ENCODE assay signal across 8 cellular contexts in genomic region chr6:99434702-99435530, GRCh38. TPM values are rescaled to one million over a fixed set of nuclear protein-coding genes. Genes with fewer than 3 reads are reported as not detected.
DNase-seq lines count a peak whose midpoint lies in the region; ATAC-seq and TF ChIP-seq lines count a peak whose summit lies in the region.

No MANE protein-coding gene starts in this region.

- no peak overlapping the region for H3K9ac ChIP-seq in mesendoderm (ENCODE audit: low read length)

- peak; percentile 61 for TF ChIP-seq CTCF in choroid plexus epithelial cell (conservative IDR thresholded peaks at IDR 0.05; ENCODE audit: low read depth, low read length)

- H3K4me1 ChIP-seq in mesendoderm (ENCODE audit: control insufficient read depth, low read depth, low read length) = no peaks in the 10 kb centered on the region

- peaks cover 2% of the 10 kb centered on the region for H3K36me3 ChIP-seq in mesendoderm (ENCODE audit: control insufficient read depth, insufficient read depth, low read length)

- peaks cover 3% of the 10 kb centered on the region for H3K36me3 Mint-ChIP-seq in activated CD8-positive, alpha-beta memory T cell treated with anti-CD3 and anti-CD28 coated beads, Interleukin-2, amount 10 ng/mL, durations not matched to agents 7 days and 5 days

- no peaks in the 10 kb centered on the region for H3K79me1 ChIP-seq in mesendoderm (ENCODE audit: low read length)

- no peak for DNase-seq in activated CD8-positive, alpha-beta memory T cell treated with anti-CD3 and anti-CD28 coated beads, Interleukin-2, amount 10 ng/mL, durations not matched to agents 7 days and 5 days
- no peak for DNase-seq in activated CD8-positive, alpha-beta memory T cell treated with anti-CD3 and anti-CD28 coated beads for 24 hours
- DNase-seq in NCI-H2171 (lab: John Stamatoyannopoulos, UW) (peak; percentile 12), choroid plexus epithelial cell (ENCODE audit: low read depth) (peak; percentile 65), mesendoderm (peak; percentile 13), NCI-H1930 (lab: John Stamatoyannopoulos, UW) (no peak)
- no peak for DNase-seq in stimulated activated CD4-positive, alpha-beta T cell treated with anti-CD3 and anti-CD28 coated beads, Interleukin-12 subunit alpha, Interleukin-12 subunit beta, amount 100 ng/mL, for 4 hours

- H3K56ac ChIP-seq in mesendoderm (ENCODE audit: low read length) = no peak overlapping the region

- no peaks in the 10 kb centered on the region for H3K9me3 Mint-ChIP-seq in activated CD8-positive, alpha-beta memory T cell treated with anti-CD3 and anti-CD28 coated beads, Interleukin-2, amount 10 ng/mL, durations not matched to agents 7 days and 5 days (ENCODE audit: low read depth)

- WGBS in mesendoderm (ENCODE audit: extremely low coverage, insufficient coverage, low lambda C conversion rate) = no CpG with 5 or more reads among the region's 3 CpGs

- no peak overlapping the region for H2BK15ac ChIP-seq in mesendoderm (replicated peaks; ENCODE audit: low read depth)

- H3K27me3 Mint-ChIP-seq in activated CD8-positive, alpha-beta memory T cell treated with anti-CD3 and anti-CD28 coated beads, Interleukin-2, amount 10 ng/mL, durations not matched to agents 7 days and 5 days = no peaks in the 10 kb centered on the region

- H3K23ac ChIP-seq in mesendoderm (ENCODE audit: low read length) = no peak overlapping the region

- H4K8ac ChIP-seq in mesendoderm (ENCODE audit: low read depth, low read length) = no peak overlapping the region

- H3K79me2 ChIP-seq in mesendoderm (ENCODE audit: control insufficient read depth, insufficient read depth, low read length) = no peaks in the 10 kb centered on the region

- H3K4me3 ChIP-seq in choroid plexus epithelial cell (ENCODE audit: low read depth, low read length) = no peak overlapping the region
- no peak overlapping the region for H3K4me3 ChIP-seq in mesendoderm (ENCODE audit: low read length)

- H3K27ac Mint-ChIP-seq in activated CD8-positive, alpha-beta memory T cell treated with anti-CD3 and anti-CD28 coated beads, Interleukin-2, amount 10 ng/mL, durations not matched to agents 7 days and 5 days = no peak overlapping the region

- CTCF ChIA-PET in activated CD8-positive, alpha-beta memory T cell treated with anti-CD3 and anti-CD28 coated beads, Interleukin-2, amount 10 ng/mL, durations not matched to agents 7 days and 5 days (lab: Charles Lee) = interaction anchor here (0.9 to 2.8 kb wide), 7 partner anchors 10 to 311 kb away, joined by 3 to 20 read pairs (median 4); partner anchors contain the start of gene PNISR

- peak; percentile 63 for ATAC-seq in activated CD8-positive, alpha-beta memory T cell treated with anti-CD3 and anti-CD28 coated beads, Interleukin-2, amount 10 ng/mL, durations not matched to agents 7 days and 5 days
- peak; percentile 76 for ATAC-seq in HG02623 (IDR thresholded peaks at IDR 0.05; ENCODE audit: unreplicated experiment)

- H4K5ac ChIP-seq in mesendoderm (ENCODE audit: low read length) = no peak overlapping the region

- no peak overlapping the region for H2AK5ac ChIP-seq in mesendoderm (ENCODE audit: low read length)

- H3K18ac ChIP-seq in mesendoderm (ENCODE audit: low read length) = no peak overlapping the region

- no peak overlapping the region for H3K4me3 Mint-ChIP-seq in activated CD8-positive, alpha-beta memory T cell treated with anti-CD3 and anti-CD28 coated beads, Interleukin-2, amount 10 ng/mL, durations not matched to agents 7 days and 5 days

- H2BK5ac ChIP-seq in mesendoderm (ENCODE audit: low read length) = no peak overlapping the region

- peaks cover 2% of the 10 kb centered on the region for H3K4me1 Mint-ChIP-seq in activated CD8-positive, alpha-beta memory T cell treated with anti-CD3 and anti-CD28 coated beads, Interleukin-2, amount 10 ng/mL, durations not matched to agents 7 days and 5 days

- H2BK120ac ChIP-seq in mesendoderm (ENCODE audit: low read depth, low read length) = no peak overlapping the region

- no peak overlapping the region for H3K4ac ChIP-seq in mesendoderm (ENCODE audit: low read depth, low read length)

- no peak overlapping the region for H3K4me2 ChIP-seq in mesendoderm (ENCODE audit: low read length)

- H3K27me3 ChIP-seq in mesendoderm (ENCODE audit: insufficient read depth, low read length, poor library complexity) = no peaks in the 10 kb centered on the region

- no peak overlapping the region for H3K27ac ChIP-seq in mesendoderm (ENCODE audit: low read depth, low read length)

RNA-seq across cellular contexts. Expression of gene PNISR, which starts 9.8 kb away (rescaled TPM):
- total RNA-seq in activated CD8-positive, alpha-beta memory T cell treated with anti-CD3 and anti-CD28 coated beads, Interleukin-2, amount 10 ng/mL, durations not matched to agents 7 days and 5 days = 100 to 1,000 TPM; 136 to 162 TPM
- polyA plus RNA-seq in mesendoderm (2013, experiment 1 of 2) = 155 TPM
- polyA plus RNA-seq in mesendoderm (2013, experiment 2 of 2) = 151 TPM

RNA-seq across cellular contexts. Expression of gene COQ3, which starts 40.9 kb away (rescaled TPM):
- 10 to 100 TPM; 10.6 to 12.2 TPM for total RNA-seq in activated CD8-positive, alpha-beta memory T cell treated with anti-CD3 and anti-CD28 coated beads, Interleukin-2, amount 10 ng/mL, durations not matched to agents 7 days and 5 days
- polyA plus RNA-seq in mesendoderm (2013, experiment 1 of 2) = 22.5 TPM
- 21.9 TPM for polyA plus RNA-seq in mesendoderm (2013, experiment 2 of 2)

Comparison
In these comparisons a context has a peak if more than half of its experiments do, and no peak if none do; other contexts are left out.
1. DNase-seq: peak in NCI-H2171 (single experiment), choroid plexus epithelial cell (single experiment) and mesendoderm (single experiment); none in activated CD8-positive, alpha-beta memory T cell treated with anti-CD3 and anti-CD28 coated beads, Interleukin-2, amount 10 ng/mL, durations not matched to agents 7 days and 5 days (single experiment), activated CD8-positive, alpha-beta memory T cell treated with anti-CD3 and anti-CD28 coated beads for 24 hours (single experiment), NCI-H1930 (0 of 2) and stimulated activated CD4-positive, alpha-beta T cell treated with anti-CD3 and anti-CD28 coated beads, Interleukin-12 subunit alpha, Interleukin-12 subunit beta, amount 100 ng/mL, for 4 hours (single experiment).